Comparison of ENCODE assay signal across 39 cellular contexts in genomic region chr17:43728081-43728480, GRCh38. TPM values are rescaled to one million over a fixed set of nuclear protein-coding genes. Genes with fewer than 3 reads are reported as not detected.
"Had no signal": no experiment of that assay in that cellular context is flagged by ENCODE, and none has a peak within 500 bp of the region (broad histone marks: within the 10 kb centered on the region; RNA-seq: fewer than 3 reads in every experiment).

No MANE protein-coding gene starts in this region.

- H3K4me3 ChIP-seq: MG63 had no signal

- DNase-seq: Karpas-422, Kasumi-1, MG63, MM.1S, MV-4-11, NCI-H1048, NCI-H1092, NCI-H1092 treated with DMSO at 0.1 percent for 48 hours, NCI-H1105, NCI-H1105 treated with DMSO at 0.1 percent for 48 hours, NCI-H1417, NCI-H1417 treated with DMSO at 0.1 percent for 48 hours, NCI-H1436, NCI-H1436 treated with DMSO at 0.1 percent for 48 hours, NCI-H146, NCI-H1694, NCI-H1694 treated with DMSO at 0.1 percent for 48 hours, NCI-H187, NCI-H187 treated with DMSO at 0.1 percent for 48 hours, NCI-H1930, NCI-H2029, NCI-H2029 treated with DMSO at 0.1 percent for 48 hours, NCI-H2081, NCI-H2081 treated with DMSO at 0.1 percent for 48 hours, NCI-H2107, NCI-H2171, NCI-H2171 treated with DMSO at 0.1 percent for 48 hours, NCI-H2227 treated with DMSO at 0.1 percent for 48 hours, NCI-H226, NCI-H345, NCI-H446, NCI-H446 treated with DMSO at 0.1 percent for 48 hours, NCI-H510A, NCI-H510A treated with DMSO at 0.1 percent for 48 hours, NCI-H524 had no signal

- H3K27me3 ChIP-seq: MG63 had no signal

- H3K36me3 ChIP-seq: MG63 had no signal

- H3K9me3 ChIP-seq: MG63 had no signal

RNA-seq across cellular contexts. Expression of gene SOST, which starts 30.5 kb away (rescaled TPM):
- total RNA-seq: LHCN-M2, M059J, MCF 10A, NCI-H460 had no signal

RNA-seq across cellular contexts. Expression of gene CFAP97D1, which starts 52.2 kb away (rescaled TPM):
- total RNA-seq: M059J, MCF 10A, NCI-H460 had no signal
